ENCODE assay signal across 16 cellular contexts in genomic region chr17:80747469-80747868, GRCh38.
A peak's percentile ranks its signal among the peaks of the same experiment; 100 is the strongest.
DNase-seq lines count a peak whose midpoint lies in the region; ATAC-seq and TF ChIP-seq lines count a peak whose summit lies in the region.
"Had no signal": no experiment of that assay in that cellular context is flagged by ENCODE, and none has a peak within 500 bp of the region (broad histone marks: within the 10 kb centered on the region; RNA-seq: fewer than 3 reads in every experiment).

No MANE protein-coding gene starts in this region.

- no peak overlapping the region for H3K9ac ChIP-seq in DND-41 (ENCODE audit: low read depth, low read length)
- no peak overlapping the region for H3K9ac ChIP-seq in endodermal cell (ENCODE audit: extremely low read depth, low read length, poor library complexity, severe bottlenecking)
- H3K9ac ChIP-seq in skeletal muscle tissue (ENCODE audit: low read depth in 1 of 3, low read length in 3 of 3): no peak overlapping the region

- no peaks in the 10 kb centered on the region for H3K27me3 Mint-ChIP-seq in activated CD8-positive, alpha-beta memory T cell treated with anti-CD3 and anti-CD28 coated beads, Interleukin-2, amount 10 ng/mL, durations not matched to agents 7 days and 5 days
- H3K27me3 Mint-ChIP-seq in endodermal cell (ENCODE audit: insufficient read depth): no peaks in the 10 kb centered on the region

- CTCF ChIA-PET in activated CD8-positive, alpha-beta memory T cell treated with anti-CD3 and anti-CD28 coated beads, Interleukin-2, amount 10 ng/mL, durations not matched to agents 7 days and 5 days (lab: Charles Lee): interaction anchor here (1.4 kb wide), 1 partner anchor 8 kb away, joined by 4 read pairs; no protein-coding TSS in a partner anchor

- H3K9me3 ChIP-seq in DND-41 (ENCODE audit: insufficient read depth, low read length, severe bottlenecking) (no peaks in the 10 kb centered on the region), endodermal cell (ENCODE audit: control insufficient read depth, low read length) (no peaks in the 10 kb centered on the region), skeletal muscle tissue (ENCODE audit: control insufficient read depth in 3 of 3, low read length in 3 of 3) (no peaks in the 10 kb centered on the region)
- H3K9me3 ChIP-seq: MG63 had no signal

- TF ChIP-seq CTCF in DND-41 (IDR thresholded peaks at IDR 0.05; ENCODE audit: borderline replicate concordance, extremely low read depth, low read length, poor library complexity, severe bottlenecking) (no peak), endodermal cell (conservative IDR thresholded peaks at IDR 0.05) (no peak)

- H3K27ac ChIP-seq in DND-41 (ENCODE audit: low read length) (0 out of 2 replicates have a peak overlapping the region, but pooled peaks have one; percentile 9), endodermal cell (ENCODE audit: low read depth, low read length) (no peak overlapping the region), skeletal muscle tissue (ENCODE audit: low read depth, low read length) (peak overlapping the region; percentile 63)

- H3K36me3 Mint-ChIP-seq in activated CD8-positive, alpha-beta memory T cell treated with anti-CD3 and anti-CD28 coated beads, Interleukin-2, amount 10 ng/mL, durations not matched to agents 7 days and 5 days: peaks cover 20% of the 10 kb centered on the region
- H3K36me3 Mint-ChIP-seq in endodermal cell (ENCODE audit: low read depth): peaks cover 10% of the 10 kb centered on the region

- 96% methylated on average over 5 to 9 of the region's 9 CpGs for WGBS in endodermal cell (ENCODE audit: insufficient coverage in 1 of 2, insufficient read length in 1 of 2), 2 experiments

- no peaks in the 10 kb centered on the region for H3K27me3 ChIP-seq in DND-41 (ENCODE audit: insufficient read depth, low read length, poor library complexity)
- H3K27me3 ChIP-seq in endodermal cell (ENCODE audit: control insufficient read depth, insufficient read depth, low read length, poor library complexity, severe bottlenecking): no peaks in the 10 kb centered on the region
- no peaks in the 10 kb centered on the region for H3K27me3 ChIP-seq in skeletal muscle tissue (ENCODE audit: control insufficient read depth in 3 of 3, insufficient read depth in 3 of 3, low read length in 3 of 3)
- H3K27me3 ChIP-seq: MG63 had no signal

- no peak overlapping the region for H3K4me2 ChIP-seq in DND-41 (ENCODE audit: insufficient read depth, low read length)

- peak overlapping the region; percentile 22 for H3K27ac Mint-ChIP-seq in activated CD8-positive, alpha-beta memory T cell treated with anti-CD3 and anti-CD28 coated beads, Interleukin-2, amount 10 ng/mL, durations not matched to agents 7 days and 5 days
- peak overlapping the region; percentile 27 for H3K27ac Mint-ChIP-seq in endodermal cell

- H3K79me2 ChIP-seq in DND-41 (ENCODE audit: insufficient read depth, low read length): peaks cover 14% of the 10 kb centered on the region

- DNase-seq in activated CD8-positive, alpha-beta memory T cell treated with anti-CD3 and anti-CD28 coated beads, Interleukin-2, amount 10 ng/mL, durations not matched to agents 7 days and 5 days: no peak
- no peak for DNase-seq in activated CD8-positive, alpha-beta memory T cell treated with anti-CD3 and anti-CD28 coated beads, Interleukin-2, amount 50 U/mL, for 48 hours
- no peak for DNase-seq in DND-41
- DNase-seq in endodermal cell: no peak
- DNase-seq in COLO668 (lab: John Stamatoyannopoulos, UW; ENCODE audit: unreplicated experiment): no peak
- DNase-seq in NCI-H226: no peak
- DNase-seq in GF-D8 (lab: John Stamatoyannopoulos, UW): no peak
- DNase-seq: AML-193; H7; MG63; NCI-H1092 treated with DMSO at 0.1 percent for 48 hours; NCI-H1694; NCI-H69; NK-92 treated with Interleukin-12 subunit alpha and Interleukin-12 subunit beta, amount 100 ng/mL, for 24 hours had no signal

- H3K36me3 ChIP-seq in DND-41 (ENCODE audit: insufficient read depth, low read length) (peaks cover 8% of the 10 kb centered on the region), endodermal cell (ENCODE audit: control insufficient read depth, insufficient read depth, low read length) (peaks cover 3% of the 10 kb centered on the region), skeletal muscle tissue (ENCODE audit: control insufficient read depth in 3 of 3, insufficient read depth in 3 of 3, low read length in 3 of 3) (peaks cover 0 to under 1% (median 0%) of the 10 kb centered on the region in 3 donors)
- H3K36me3 ChIP-seq: MG63 had no signal

- H3K9me3 Mint-ChIP-seq in activated CD8-positive, alpha-beta memory T cell treated with anti-CD3 and anti-CD28 coated beads, Interleukin-2, amount 10 ng/mL, durations not matched to agents 7 days and 5 days (ENCODE audit: low read depth): no peaks in the 10 kb centered on the region
- H3K9me3 Mint-ChIP-seq in endodermal cell: no peaks in the 10 kb centered on the region

- no peak overlapping the region for H3K4me3 ChIP-seq in DND-41 (ENCODE audit: low read depth in 1 of 2, low read length in 2 of 2)
- H3K4me3 ChIP-seq in endodermal cell (ENCODE audit: low read length): no peak overlapping the region
- no peak overlapping the region for H3K4me3 ChIP-seq in skeletal muscle tissue (ENCODE audit: low read length in 3 of 3)
- H3K4me3 ChIP-seq: MG63 had no signal

- peaks cover 31% of the 10 kb centered on the region for H3K4me1 ChIP-seq in DND-41 (ENCODE audit: insufficient read depth, low read length)
- H3K4me1 ChIP-seq in endodermal cell (ENCODE audit: control insufficient read depth, insufficient read depth, low read length): no peaks in the 10 kb centered on the region
- peaks cover 35 to 62% (median 46%) of the 10 kb centered on the region in 3 donors for H3K4me1 ChIP-seq in skeletal muscle tissue (ENCODE audit: control insufficient read depth in 3 of 3, insufficient read depth in 3 of 3, low read length in 3 of 3)

- H3K4me3 Mint-ChIP-seq in activated CD8-positive, alpha-beta memory T cell treated with anti-CD3 and anti-CD28 coated beads, Interleukin-2, amount 10 ng/mL, durations not matched to agents 7 days and 5 days: no peak overlapping the region
- H3K4me3 Mint-ChIP-seq in endodermal cell: no peak overlapping the region

- H2AFZ ChIP-seq in DND-41 (ENCODE audit: low read depth, low read length): no peak overlapping the region

- H3K4me1 Mint-ChIP-seq in activated CD8-positive, alpha-beta memory T cell treated with anti-CD3 and anti-CD28 coated beads, Interleukin-2, amount 10 ng/mL, durations not matched to agents 7 days and 5 days: peaks cover 28% of the 10 kb centered on the region
- peaks cover 8% of the 10 kb centered on the region for H3K4me1 Mint-ChIP-seq in endodermal cell

- ATAC-seq in activated CD8-positive, alpha-beta memory T cell treated with anti-CD3 and anti-CD28 coated beads, Interleukin-2, amount 10 ng/mL, durations not matched to agents 7 days and 5 days: no peak
- ATAC-seq in DND-41 (ENCODE audit: insufficient read depth, low read depth): no peak
- ATAC-seq: HepG2 had no signal

- H4K20me1 ChIP-seq in DND-41 (ENCODE audit: insufficient read depth, low read length): no peaks in the 10 kb centered on the region
